Comparison of ENCODE assay signal across 16 cellular contexts in the genomic region with DNA sequence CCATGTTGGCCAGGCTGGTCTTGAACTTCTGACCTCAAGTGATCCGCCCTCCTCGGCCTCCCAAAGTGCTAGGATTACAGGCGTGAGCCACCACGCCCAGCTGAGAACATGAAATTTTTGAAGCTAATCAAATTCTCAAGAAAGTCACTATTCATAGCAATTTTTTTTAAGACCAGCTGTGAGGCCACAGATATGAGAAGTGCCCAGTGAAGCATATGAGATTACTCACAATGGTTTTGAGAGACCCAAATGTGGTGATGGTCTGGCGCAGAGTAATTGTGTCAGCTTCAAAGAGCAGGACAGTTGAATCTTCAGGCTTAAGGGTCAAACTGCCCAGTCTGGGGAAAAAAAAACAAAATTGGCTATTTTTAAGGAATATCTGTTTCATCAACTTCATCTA. TPM values are rescaled to one million over a fixed set of nuclear protein-coding genes. Genes with fewer than 3 reads are reported as not detected.
DNase-seq lines count a peak whose midpoint lies in the region; ATAC-seq lines count a peak whose summit lies in the region.
"Had no signal": no experiment of that assay in that cellular context is flagged by ENCODE, and none has a peak within 500 bp of the region (broad histone marks: within the 10 kb centered on the region; RNA-seq: fewer than 3 reads in every experiment).

No MANE protein-coding gene starts in this region.

- H3K36me3 Mint-ChIP-seq in activated T-cell treated with anti-CD3 and anti-CD28 coated beads, Interleukin-2, amount 50 U/mL, for 24 hours (ENCODE audit: low read depth): peaks cover 90% of the 10 kb centered on the region
- peaks cover 24% of the 10 kb centered on the region for H3K36me3 Mint-ChIP-seq in activated T-cell treated with anti-CD3 and anti-CD28 coated beads, Interleukin-2, amount 50 U/mL, for 4 hours (ENCODE audit: insufficient read depth)
- H3K36me3 Mint-ChIP-seq in activated T-helper 17 cell treated with anti-CD3 and anti-CD28 coated beads, Interleukin-2, amount 50 U/mL, for 72 hours (ENCODE audit: low read depth): peaks cover 81% of the 10 kb centered on the region

- no peak for DNase-seq in activated T-cell treated with anti-CD3 and anti-CD28 coated beads, Interleukin-2, amount 50 U/mL, for 24 hours
- DNase-seq in activated T-cell treated with anti-CD3 and anti-CD28 coated beads, Interleukin-2, amount 50 U/mL, for 4 hours: no peak
- peak; percentile 37 for DNase-seq in kidney tubule cell (ENCODE audit: low spot score)
- no peak for DNase-seq in activated effector memory CD4-positive, alpha-beta T cell treated with anti-CD3 and anti-CD28 coated beads, Interleukin-2, amount 50 U/mL, for 16 hours
- DNase-seq: NCI-H187 treated with DMSO at 0.1 percent for 48 hours, NCI-H2171, NCI-H446 treated with DMSO at 0.1 percent for 48 hours, NCI-H748 treated with DMSO at 0.1 percent for 48 hours, Right ventricle myocardium superior had no signal

- ATAC-seq in activated T-cell treated with anti-CD3 and anti-CD28 coated beads, Interleukin-2, amount 50 U/mL, for 4 hours: no peak
- no peak for ATAC-seq in activated T-helper 17 cell treated with anti-CD3 and anti-CD28 coated beads, Interleukin-2, amount 50 U/mL, for 72 hours (replicated peaks)
- ATAC-seq in HG02571 (IDR thresholded peaks at IDR 0.05; ENCODE audit: unreplicated experiment): no peak
- no peak for ATAC-seq in HG03196 (IDR thresholded peaks at IDR 0.05; ENCODE audit: unreplicated experiment)
- ATAC-seq: Panc1 had no signal

- no peaks in the 10 kb centered on the region for H3K27me3 ChIP-seq in subcutaneous abdominal adipose tissue (ENCODE audit: control insufficient read depth in 5 of 5, insufficient read depth in 4 of 5, low read length in 5 of 5)

- no peaks in the 10 kb centered on the region for H3K9me3 ChIP-seq in subcutaneous abdominal adipose tissue (ENCODE audit: control insufficient read depth in 5 of 5, low read length in 5 of 5)

- peak overlapping the region in 1 of 5 donors; percentile 19 for H3K9ac ChIP-seq in subcutaneous abdominal adipose tissue (ENCODE audit: low read length in 5 of 5)

- peaks cover 35 to 63% (median 59%) of the 10 kb centered on the region in 5 donors for H3K36me3 ChIP-seq in subcutaneous abdominal adipose tissue (ENCODE audit: control insufficient read depth in 5 of 5, insufficient read depth in 5 of 5, low read length in 5 of 5)

- peak overlapping the region; percentile 28 for H3K27ac Mint-ChIP-seq in activated T-cell treated with anti-CD3 and anti-CD28 coated beads, Interleukin-2, amount 50 U/mL, for 24 hours
- peak overlapping the region; percentile 75 for H3K27ac Mint-ChIP-seq in activated T-helper 17 cell treated with anti-CD3 and anti-CD28 coated beads, Interleukin-2, amount 50 U/mL, for 72 hours

- no peaks in the 10 kb centered on the region for H3K27me3 Mint-ChIP-seq in activated T-cell treated with anti-CD3 and anti-CD28 coated beads, Interleukin-2, amount 50 U/mL, for 24 hours
- no peaks in the 10 kb centered on the region for H3K27me3 Mint-ChIP-seq in activated T-cell treated with anti-CD3 and anti-CD28 coated beads, Interleukin-2, amount 50 U/mL, for 4 hours (ENCODE audit: low read depth)
- H3K27me3 Mint-ChIP-seq in activated T-helper 17 cell treated with anti-CD3 and anti-CD28 coated beads, Interleukin-2, amount 50 U/mL, for 72 hours: no peaks in the 10 kb centered on the region

- no peak overlapping the region for H3K4me3 ChIP-seq in subcutaneous abdominal adipose tissue (ENCODE audit: low read depth in 1 of 5, low read length in 5 of 5)

- H3K9me3 Mint-ChIP-seq in activated T-cell treated with anti-CD3 and anti-CD28 coated beads, Interleukin-2, amount 50 U/mL, for 24 hours: no peaks in the 10 kb centered on the region
- no peaks in the 10 kb centered on the region for H3K9me3 Mint-ChIP-seq in activated T-cell treated with anti-CD3 and anti-CD28 coated beads, Interleukin-2, amount 50 U/mL, for 4 hours
- no peaks in the 10 kb centered on the region for H3K9me3 Mint-ChIP-seq in activated T-helper 17 cell treated with anti-CD3 and anti-CD28 coated beads, Interleukin-2, amount 50 U/mL, for 72 hours

- peak overlapping the region; percentile 81 for H3K27ac ChIP-seq in subcutaneous abdominal adipose tissue (ENCODE audit: low read depth, low read length)

- H3K4me3 Mint-ChIP-seq in activated T-cell treated with anti-CD3 and anti-CD28 coated beads, Interleukin-2, amount 50 U/mL, for 24 hours: no peak overlapping the region
- H3K4me3 Mint-ChIP-seq in activated T-cell treated with anti-CD3 and anti-CD28 coated beads, Interleukin-2, amount 50 U/mL, for 4 hours: no peak overlapping the region
- no peak overlapping the region for H3K4me3 Mint-ChIP-seq in activated T-helper 17 cell treated with anti-CD3 and anti-CD28 coated beads, Interleukin-2, amount 50 U/mL, for 72 hours

- H3K4me1 ChIP-seq in subcutaneous abdominal adipose tissue (ENCODE audit: control insufficient read depth in 5 of 5, insufficient read depth in 5 of 5, low read length in 5 of 5): peaks cover 0 to 58% (median 37%) of the 10 kb centered on the region in 5 donors

- peaks cover 37% of the 10 kb centered on the region for H3K4me1 Mint-ChIP-seq in activated T-cell treated with anti-CD3 and anti-CD28 coated beads, Interleukin-2, amount 50 U/mL, for 24 hours (ENCODE audit: low read depth)
- H3K4me1 Mint-ChIP-seq in activated T-cell treated with anti-CD3 and anti-CD28 coated beads, Interleukin-2, amount 50 U/mL, for 4 hours (ENCODE audit: low read depth): peaks cover 27% of the 10 kb centered on the region
- H3K4me1 Mint-ChIP-seq in activated T-helper 17 cell treated with anti-CD3 and anti-CD28 coated beads, Interleukin-2, amount 50 U/mL, for 72 hours: peaks cover 4% of the 10 kb centered on the region

RNA-seq across cellular contexts. Expression of gene NCOA4, which starts 16.2 kb away (rescaled TPM):
- total RNA-seq in activated T-cell treated with anti-CD3 and anti-CD28 coated beads, Interleukin-2, amount 50 U/mL, for 4 hours: 10 to 100 TPM; 83.3 to 90.7 (median 89.1) TPM
- 100 to 1,000 TPM in 1 of 2 donors, 10 to 100 TPM in 1; 74.0 to 114 TPM for total RNA-seq in activated T-helper 17 cell treated with anti-CD3 and anti-CD28 coated beads, Interleukin-2, amount 50 U/mL, for 72 hours

RNA-seq across cellular contexts. Expression of gene MSMB, which starts 31.9 kb away (rescaled TPM):
- not detected for total RNA-seq in activated T-cell treated with anti-CD3 and anti-CD28 coated beads, Interleukin-2, amount 50 U/mL, for 4 hours
- not detected for total RNA-seq in activated T-helper 17 cell treated with anti-CD3 and anti-CD28 coated beads, Interleukin-2, amount 50 U/mL, for 72 hours
- total RNA-seq: H4, LHCN-M2, Right ventricle myocardium superior had no signal

RNA-seq across cellular contexts. Expression of gene TIMM23, which starts 41.9 kb away (rescaled TPM):
- 100 to 1,000 TPM; 125 to 129 (median 125) TPM for total RNA-seq in activated T-cell treated with anti-CD3 and anti-CD28 coated beads, Interleukin-2, amount 50 U/mL, for 4 hours
- total RNA-seq in activated T-helper 17 cell treated with anti-CD3 and anti-CD28 coated beads, Interleukin-2, amount 50 U/mL, for 72 hours: 10 to 100 TPM; 32.0 to 86.0 TPM
